In the genomic region with DNA sequence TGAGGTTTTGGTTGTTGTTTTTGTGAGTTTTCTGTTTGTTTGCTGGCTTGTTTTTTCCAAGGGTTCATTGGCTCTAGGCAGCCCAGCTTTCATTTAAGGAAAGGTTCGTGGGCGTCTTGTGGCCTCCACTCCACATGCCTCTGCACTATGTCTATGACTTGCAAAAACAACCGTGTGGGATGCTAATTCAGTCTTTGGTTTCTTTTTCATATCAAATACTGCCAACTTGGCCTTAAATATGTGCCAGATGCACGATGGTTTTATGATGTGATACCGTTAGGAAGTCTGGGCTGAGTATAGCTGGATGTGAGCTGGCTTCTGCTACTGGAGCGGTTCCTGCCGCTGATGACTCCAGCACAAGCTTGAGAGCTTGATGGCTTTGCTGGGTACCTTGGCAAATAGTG, we compare ENCODE assay signal across 33 cellular contexts.
DNase-seq lines count a peak whose midpoint lies in the region; ATAC-seq, FAIRE-seq and TF ChIP-seq lines count a peak whose summit lies in the region.
"Had no signal": no experiment of that assay in that cellular context is flagged by ENCODE, and none has a peak within 500 bp of the region (broad histone marks: within the 10 kb centered on the region; RNA-seq: fewer than 3 reads in every experiment).

No MANE protein-coding gene starts in this region.

- intact Hi-C loops in GM12878 (cut with micrococcal nuclease; ENCODE audit: unreplicated experiment), result no loop called here
- intact Hi-C loops in posterior vena cava (cut with DNase I), result no loop called here
- intact Hi-C loops in MCF 10A (cut with micrococcal nuclease), result no loop called here

- H3K36me3 Mint-ChIP-seq in MCF 10A (ENCODE audit: insufficient read depth, unreplicated experiment), result no peaks in the 10 kb centered on the region

- peak; percentile 56 for ATAC-seq in HG02798 (IDR thresholded peaks at IDR 0.05; ENCODE audit: poor library complexity, unreplicated experiment)
- peak; percentile 60 for ATAC-seq in GM12878
- ATAC-seq: activated naive CD8-positive, alpha-beta T cell treated with anti-CD3 and anti-CD28 coated beads, Interleukin-2, amount 50 U/mL, for 24 hours; effector memory CD8-positive, alpha-beta T cell; foreskin keratinocyte; left cardiac atrium; right lobe of liver had no signal

- H3K4me1 ChIP-seq in GM12878 (ENCODE audit: control insufficient read depth, insufficient read depth, low read length), result no peaks in the 10 kb centered on the region
- H3K4me1 ChIP-seq: BLaER1, foreskin keratinocyte, right lobe of liver, transverse colon had no signal

- H3K27me3 Mint-ChIP-seq in MCF 10A (ENCODE audit: insufficient read depth, unreplicated experiment), result no peaks in the 10 kb centered on the region
- H3K27me3 Mint-ChIP-seq: activated naive CD8-positive, alpha-beta T cell treated with anti-CD3 and anti-CD28 coated beads, Interleukin-2, amount 50 U/mL, for 24 hours; effector memory CD8-positive, alpha-beta T cell had no signal

- no peaks in the 10 kb centered on the region for H3K79me2 ChIP-seq in GM12878 (ENCODE audit: control insufficient read depth, insufficient read depth, low read length)

- no peaks in the 10 kb centered on the region for H3K36me3 ChIP-seq in GM12878 (ENCODE audit: control insufficient read depth in 2 of 2, insufficient read depth in 2 of 2, low read length in 1 of 2)
- H3K36me3 ChIP-seq: BLaER1, right lobe of liver, transverse colon had no signal

- no peak overlapping the region for H3K9ac ChIP-seq in GM12878 (ENCODE audit: control insufficient read depth, insufficient read depth, low read length)
- H3K9ac ChIP-seq: BLaER1 had no signal

- no peaks in the 10 kb centered on the region for H3K9me3 ChIP-seq in GM12878 (replicated peaks; ENCODE audit: control insufficient read depth, insufficient read depth, low read length)
- H3K9me3 ChIP-seq: BLaER1, right lobe of liver, transverse colon had no signal

- no peak overlapping the region for H3K4me3 ChIP-seq in GM12878
- H3K4me3 ChIP-seq: BLaER1, PC-9, right lobe of liver, transverse colon had no signal

- TF ChIP-seq CTCF in GM12878 (IDR thresholded peaks at IDR 0.05 in 2 of 3, conservative IDR thresholded peaks at IDR 0.05 in 1 of 3; ENCODE audit: control insufficient read depth in 2 of 3, extremely low read depth in 1 of 3, insufficient read depth in 1 of 3, low read depth in 3 of 3, low read length in 3 of 3) (no peak), MCF 10A (IDR thresholded peaks at IDR 0.05; ENCODE audit: unreplicated experiment) (no peak)

- 21% methylated on average over 7 of the region's 7 CpGs for WGBS in GM12878 (ENCODE audit: insufficient coverage, insufficient replicate concordance, low lambda C conversion rate, missing lambda C conversion rate)

- no peak overlapping the region for H3K27ac Mint-ChIP-seq in MCF 10A (ENCODE audit: low read depth, unreplicated experiment)
- H3K27ac Mint-ChIP-seq: activated naive CD8-positive, alpha-beta T cell treated with anti-CD3 and anti-CD28 coated beads, Interleukin-2, amount 50 U/mL, for 24 hours; effector memory CD8-positive, alpha-beta T cell; progenitor cell of endocrine pancreas had no signal

- H3K27me3 ChIP-seq in GM12878 (replicated peaks in 1 of 2; ENCODE audit: control insufficient read depth in 2 of 2, insufficient read depth in 2 of 2, low read length in 1 of 2), result no peaks in the 10 kb centered on the region
- H3K27me3 ChIP-seq: BLaER1, foreskin keratinocyte, right lobe of liver, transverse colon had no signal

- RAD21 ChIA-PET in GM12878 (lab: Charles Lee; ENCODE audit: unreplicated experiment), result interaction anchor here (0.8 to 7.0 kb wide), 15 partner anchors 8 to 75 kb away, joined by 3 to 75 read pairs (median 5); no protein-coding TSS in a partner anchor

- SMC1A ChIA-PET in GM12878 (lab: Charles Lee; ENCODE audit: uncharacterized antibody, unreplicated experiment), result interaction anchor here (0.6 to 17.1 kb wide), 17 partner anchors 8 to 422 kb away, joined by 3 to 370 read pairs (median 5); no protein-coding TSS in a partner anchor

- CTCF ChIA-PET in GM12878 (lab: Yijun Ruan, JAX) (interaction anchor here (1.3 to 7.3 kb wide), 5 partner anchors 13 to 422 kb away, joined by 3 to 77 read pairs (median 15); no protein-coding TSS in a partner anchor), MCF 10A (lab: Yijun Ruan, JAX) (interaction anchor here (0.7 kb wide), 1 partner anchor 36 kb away, joined by 3 read pairs; no protein-coding TSS in a partner anchor)

- POLR2A ChIA-PET in GM12878 (lab: Charles Lee), result interaction anchor here (0.7 to 2.3 kb wide), 8 partner anchors 8 to 211 kb away, joined by 3 to 14 read pairs (median 4); no protein-coding TSS in a partner anchor
- POLR2A ChIA-PET in MCF 10A (lab: Yijun Ruan, JAX), result interaction anchor here (0.8 kb wide), 1 partner anchor 129 kb away, joined by 3 read pairs; no protein-coding TSS in a partner anchor

- DNase-seq in GM12878 (ENCODE audit: low read depth, low spot score) (no peak), kidney glomerular epithelial cell (lab: John Stamatoyannopoulos, UW) (peak; percentile 74), renal cortical epithelial cell (ENCODE audit: low read depth) (peak; percentile 53), posterior vena cava (ENCODE audit: low spot score) (no peak), MCF 10A (ENCODE audit: unreplicated experiment) (no peak), NCI-H2227 (lab: John Stamatoyannopoulos, UW; ENCODE audit: unreplicated experiment) (no peak), RCC 7860 (ENCODE audit: low spot score) (no peak)
- DNase-seq: activated CD4-positive, alpha-beta T cell treated with anti-CD3 and anti-CD28 coated beads, Interleukin-2, amount 50 U/mL, for 48 hours; activated CD4-positive, CD25-positive, alpha-beta regulatory T cell treated with anti-CD3 and anti-CD28 coated beads, Interleukin-2, amount 50 U/mL, for 72 hours; activated naive CD4-positive, alpha-beta T cell; activated naive CD8-positive, alpha-beta T cell treated with anti-CD3 and anti-CD28 coated beads, Interleukin-2, amount 50 U/mL, for 24 hours; central memory CD4-positive, alpha-beta T cell; cortex of kidney; effector memory CD8-positive, alpha-beta T cell; erythroblast; foreskin keratinocyte; HCEC 1CT; Kasumi-1; left cardiac atrium; mammary epithelial cell; MV-4-11; NCI-H187; NCI-H524; PC-9; right lobe of liver; SHP77; stimulated activated CD4-positive, alpha-beta T cell treated with anti-CD3 and anti-CD28 coated beads, Interleukin-12 subunit alpha, Interleukin-12 subunit beta, amount 100 ng/mL, for 4 hours; stimulated activated CD4-positive, alpha-beta T cell treated with anti-CD3 and anti-CD28 coated beads, Interleukin-4, amount 100 ng/mL, for 1 hour; T-helper 2 cell; transverse colon had no signal

- TF ChIP-seq RAD21 in GM12878 (IDR thresholded peaks at IDR 0.05; ENCODE audit: insufficient read depth, low read depth, low read length), result no peak

- no peak overlapping the region for H3K27ac ChIP-seq in GM12878 (ENCODE audit: control insufficient read depth, insufficient read depth)
- H3K27ac ChIP-seq: BLaER1, foreskin keratinocyte, PC-9, right lobe of liver, transverse colon had no signal

- BruUV-seq in GM12878 (replicated peaks; lab: Mats Ljungman, UMichigan) (no TSS peak), MCF 10A (replicated peaks; lab: Mats Ljungman, UMichigan) (no TSS peak)

- H3K4me2 ChIP-seq in GM12878 (ENCODE audit: control insufficient read depth, insufficient read depth), result no peak overlapping the region
- H3K4me2 ChIP-seq: BLaER1, PC-9 had no signal

- in situ Hi-C loops in GM12878 (cut with MboI), result no loop called here

- no peak for TF ChIP-seq POLR2A in GM12878 (IDR thresholded peaks at IDR 0.05; ENCODE audit: low read depth, low read length)

- FAIRE-seq in GM12878 (lab: Jason Lieb, UNC), result no peak
- no peak for FAIRE-seq in RCC 7860 (lab: Jason Lieb, UNC)

- no peak for TF ChIP-seq EP300 in GM12878 (IDR thresholded peaks at IDR 0.05; ENCODE audit: borderline replicate concordance in 1 of 2, control insufficient read depth in 1 of 2, low read depth in 2 of 2, low read length in 2 of 2)

- no peaks in the 10 kb centered on the region for H4K20me1 ChIP-seq in GM12878 (ENCODE audit: control insufficient read depth, insufficient read depth)
- H4K20me1 ChIP-seq: BLaER1 had no signal

- H3K4me3 Mint-ChIP-seq in MCF 10A (ENCODE audit: unreplicated experiment), result no peak overlapping the region
- H3K4me3 Mint-ChIP-seq: activated naive CD8-positive, alpha-beta T cell treated with anti-CD3 and anti-CD28 coated beads, Interleukin-2, amount 50 U/mL, for 24 hours; effector memory CD8-positive, alpha-beta T cell had no signal

- no peaks in the 10 kb centered on the region for H3K9me3 Mint-ChIP-seq in MCF 10A (ENCODE audit: unreplicated experiment)
- H3K9me3 Mint-ChIP-seq: activated naive CD8-positive, alpha-beta T cell treated with anti-CD3 and anti-CD28 coated beads, Interleukin-2, amount 50 U/mL, for 24 hours had no signal

- peaks cover 16% of the 10 kb centered on the region for H3K4me1 Mint-ChIP-seq in MCF 10A (ENCODE audit: insufficient read depth, unreplicated experiment)
- H3K4me1 Mint-ChIP-seq: activated naive CD8-positive, alpha-beta T cell treated with anti-CD3 and anti-CD28 coated beads, Interleukin-2, amount 50 U/mL, for 24 hours had no signal

- no peak overlapping the region for H2AFZ ChIP-seq in GM12878 (ENCODE audit: control insufficient read depth, low read depth, low read length)
- H2AFZ ChIP-seq: PC-9 had no signal

Comparison
In these comparisons a context has a peak if more than half of its experiments do, and no peak if none do; other contexts are left out.
1. DNase-seq: peak in kidney glomerular epithelial cell (single experiment) and renal cortical epithelial cell (single experiment); none in GM12878 (single experiment), posterior vena cava (single experiment), MCF 10A (single experiment), NCI-H2227 (single experiment) and RCC 7860 (single experiment).